Comparison of ENCODE assay signal across 1 cellular context in the genomic region with DNA sequence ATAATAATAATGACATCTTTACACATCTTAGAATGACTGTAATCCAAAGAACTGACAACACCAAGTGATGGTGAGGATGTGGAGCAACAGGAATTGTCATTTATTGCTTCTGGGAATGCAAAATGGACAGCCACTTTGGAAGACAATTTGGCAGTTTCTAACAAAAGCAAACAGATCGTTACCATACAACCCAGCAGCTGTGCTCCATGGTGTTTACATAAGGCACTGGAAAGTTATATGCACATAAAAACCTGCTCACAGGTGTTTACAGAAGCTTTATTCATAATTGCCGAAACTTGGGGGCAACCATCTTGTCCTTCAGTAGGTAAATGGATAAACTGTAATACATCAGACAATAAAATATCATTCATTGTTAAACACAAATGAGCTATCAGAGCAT.
TF ChIP-seq lines count a peak whose summit lies in the region.

No MANE protein-coding gene starts in this region.

TF ChIP-seq in HepG2, 621 proteins besides CTCF, POLR2A, EP300 and RAD21:
- TF ChIP-seq HNRNPUL1 (IDR thresholded peaks at IDR 0.05; ENCODE audit: low read depth, low read length) (no peak), BRCA1 (CRISPR knock-in tag; IDR thresholded peaks at IDR 0.05) (no peak), SOX13 (IDR thresholded peaks at IDR 0.05) (no peak), SOX13 (CRISPR knock-in tag; conservative IDR thresholded peaks at IDR 0.05 in 1 of 2, IDR thresholded peaks at IDR 0.05 in 1 of 2) (0 out of 4 replicates have a peak, but pooled peaks of 1 of the 2 experiments have one; percentile 22), KLF12 (CRISPR knock-in tag; IDR thresholded peaks at IDR 0.05; ENCODE audit: borderline replicate concordance) (no peak), FOXA3 (CRISPR knock-in tag; IDR thresholded peaks at IDR 0.05) (peak; percentile 71), ZNF615 (CRISPR knock-in tag; IDR thresholded peaks at IDR 0.05; ENCODE audit: borderline replicate concordance) (no peak), PAWR (CRISPR knock-in tag; IDR thresholded peaks at IDR 0.05; ENCODE audit: borderline replicate concordance) (no peak), ZMYM4 (CRISPR knock-in tag; IDR thresholded peaks at IDR 0.05) (peak; percentile 40; the same call in 1 of the 2 replicates), JDP2 (CRISPR knock-in tag; IDR thresholded peaks at IDR 0.05; ENCODE audit: borderline replicate concordance) (no peak), FOXA1 (IDR thresholded peaks at IDR 0.05) (peak; percentile 69; the same call in 1 of the 2 replicates), FOXA1 (CRISPR knock-in tag; IDR thresholded peaks at IDR 0.05) (peak; percentile 51; the same call in 1 of the 2 replicates), CREM (IDR thresholded peaks at IDR 0.05) (no peak), CREM (CRISPR knock-in tag; IDR thresholded peaks at IDR 0.05) (no peak), FOXP1 (IDR thresholded peaks at IDR 0.05) (no peak), FOXP1 (CRISPR knock-in tag; IDR thresholded peaks at IDR 0.05) (0 out of 2 replicates have a peak, but pooled peaks have one; percentile 14), ZNF746 (CRISPR knock-in tag; IDR thresholded peaks at IDR 0.05) (no peak), ZNF256 (CRISPR knock-in tag; conservative IDR thresholded peaks at IDR 0.05) (no peak), RBAK (CRISPR knock-in tag; IDR thresholded peaks at IDR 0.05) (no peak), BCL6 (CRISPR knock-in tag; IDR thresholded peaks at IDR 0.05) (peak; percentile 97), CHD4 (IDR thresholded peaks at IDR 0.05; ENCODE audit: borderline replicate concordance, low read length) (no peak), RORA (CRISPR knock-in tag; IDR thresholded peaks at IDR 0.05) (no peak)
- TF ChIP-seq, protein P1, sequence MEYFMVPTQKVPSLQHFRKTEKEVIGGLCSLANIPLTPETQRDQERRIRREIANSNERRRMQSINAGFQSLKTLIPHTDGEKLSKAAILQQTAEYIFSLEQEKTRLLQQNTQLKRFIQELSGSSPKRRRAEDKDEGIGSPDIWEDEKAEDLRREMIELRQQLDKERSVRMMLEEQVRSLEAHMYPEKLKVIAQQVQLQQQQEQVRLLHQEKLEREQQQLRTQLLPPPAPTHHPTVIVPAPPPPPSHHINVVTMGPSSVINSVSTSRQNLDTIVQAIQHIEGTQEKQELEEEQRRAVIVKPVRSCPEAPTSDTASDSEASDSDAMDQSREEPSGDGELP (IDR thresholded peaks at IDR 0.05; ENCODE audit: borderline replicate concordance, low read depth), result peak; percentile 73
- TF ChIP-seq, protein P2, sequence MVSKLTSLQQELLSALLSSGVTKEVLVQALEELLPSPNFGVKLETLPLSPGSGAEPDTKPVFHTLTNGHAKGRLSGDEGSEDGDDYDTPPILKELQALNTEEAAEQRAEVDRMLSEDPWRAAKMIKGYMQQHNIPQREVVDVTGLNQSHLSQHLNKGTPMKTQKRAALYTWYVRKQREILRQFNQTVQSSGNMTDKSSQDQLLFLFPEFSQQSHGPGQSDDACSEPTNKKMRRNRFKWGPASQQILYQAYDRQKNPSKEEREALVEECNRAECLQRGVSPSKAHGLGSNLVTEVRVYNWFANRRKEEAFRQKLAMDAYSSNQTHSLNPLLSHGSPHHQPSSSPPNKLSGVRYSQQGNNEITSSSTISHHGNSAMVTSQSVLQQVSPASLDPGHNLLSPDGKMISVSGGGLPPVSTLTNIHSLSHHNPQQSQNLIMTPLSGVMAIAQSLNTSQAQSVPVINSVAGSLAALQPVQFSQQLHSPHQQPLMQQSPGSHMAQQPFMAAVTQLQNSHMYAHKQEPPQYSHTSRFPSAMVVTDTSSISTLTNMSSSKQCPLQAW (CRISPR knock-in tag; IDR thresholded peaks at IDR 0.05), result no peak
- TF ChIP-seq, protein P3, sequence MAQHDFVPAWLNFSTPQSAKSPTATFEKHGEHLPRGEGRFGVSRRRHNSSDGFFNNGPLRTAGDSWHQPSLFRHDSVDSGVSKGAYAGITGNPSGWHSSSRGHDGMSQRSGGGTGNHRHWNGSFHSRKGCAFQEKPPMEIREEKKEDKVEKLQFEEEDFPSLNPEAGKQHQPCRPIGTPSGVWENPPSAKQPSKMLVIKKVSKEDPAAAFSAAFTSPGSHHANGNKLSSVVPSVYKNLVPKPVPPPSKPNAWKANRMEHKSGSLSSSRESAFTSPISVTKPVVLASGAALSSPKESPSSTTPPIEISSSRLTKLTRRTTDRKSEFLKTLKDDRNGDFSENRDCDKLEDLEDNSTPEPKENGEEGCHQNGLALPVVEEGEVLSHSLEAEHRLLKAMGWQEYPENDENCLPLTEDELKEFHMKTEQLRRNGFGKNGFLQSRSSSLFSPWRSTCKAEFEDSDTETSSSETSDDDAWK (CRISPR knock-in tag; IDR thresholded peaks at IDR 0.05), result no peak
- TF ChIP-seq, protein P4, sequence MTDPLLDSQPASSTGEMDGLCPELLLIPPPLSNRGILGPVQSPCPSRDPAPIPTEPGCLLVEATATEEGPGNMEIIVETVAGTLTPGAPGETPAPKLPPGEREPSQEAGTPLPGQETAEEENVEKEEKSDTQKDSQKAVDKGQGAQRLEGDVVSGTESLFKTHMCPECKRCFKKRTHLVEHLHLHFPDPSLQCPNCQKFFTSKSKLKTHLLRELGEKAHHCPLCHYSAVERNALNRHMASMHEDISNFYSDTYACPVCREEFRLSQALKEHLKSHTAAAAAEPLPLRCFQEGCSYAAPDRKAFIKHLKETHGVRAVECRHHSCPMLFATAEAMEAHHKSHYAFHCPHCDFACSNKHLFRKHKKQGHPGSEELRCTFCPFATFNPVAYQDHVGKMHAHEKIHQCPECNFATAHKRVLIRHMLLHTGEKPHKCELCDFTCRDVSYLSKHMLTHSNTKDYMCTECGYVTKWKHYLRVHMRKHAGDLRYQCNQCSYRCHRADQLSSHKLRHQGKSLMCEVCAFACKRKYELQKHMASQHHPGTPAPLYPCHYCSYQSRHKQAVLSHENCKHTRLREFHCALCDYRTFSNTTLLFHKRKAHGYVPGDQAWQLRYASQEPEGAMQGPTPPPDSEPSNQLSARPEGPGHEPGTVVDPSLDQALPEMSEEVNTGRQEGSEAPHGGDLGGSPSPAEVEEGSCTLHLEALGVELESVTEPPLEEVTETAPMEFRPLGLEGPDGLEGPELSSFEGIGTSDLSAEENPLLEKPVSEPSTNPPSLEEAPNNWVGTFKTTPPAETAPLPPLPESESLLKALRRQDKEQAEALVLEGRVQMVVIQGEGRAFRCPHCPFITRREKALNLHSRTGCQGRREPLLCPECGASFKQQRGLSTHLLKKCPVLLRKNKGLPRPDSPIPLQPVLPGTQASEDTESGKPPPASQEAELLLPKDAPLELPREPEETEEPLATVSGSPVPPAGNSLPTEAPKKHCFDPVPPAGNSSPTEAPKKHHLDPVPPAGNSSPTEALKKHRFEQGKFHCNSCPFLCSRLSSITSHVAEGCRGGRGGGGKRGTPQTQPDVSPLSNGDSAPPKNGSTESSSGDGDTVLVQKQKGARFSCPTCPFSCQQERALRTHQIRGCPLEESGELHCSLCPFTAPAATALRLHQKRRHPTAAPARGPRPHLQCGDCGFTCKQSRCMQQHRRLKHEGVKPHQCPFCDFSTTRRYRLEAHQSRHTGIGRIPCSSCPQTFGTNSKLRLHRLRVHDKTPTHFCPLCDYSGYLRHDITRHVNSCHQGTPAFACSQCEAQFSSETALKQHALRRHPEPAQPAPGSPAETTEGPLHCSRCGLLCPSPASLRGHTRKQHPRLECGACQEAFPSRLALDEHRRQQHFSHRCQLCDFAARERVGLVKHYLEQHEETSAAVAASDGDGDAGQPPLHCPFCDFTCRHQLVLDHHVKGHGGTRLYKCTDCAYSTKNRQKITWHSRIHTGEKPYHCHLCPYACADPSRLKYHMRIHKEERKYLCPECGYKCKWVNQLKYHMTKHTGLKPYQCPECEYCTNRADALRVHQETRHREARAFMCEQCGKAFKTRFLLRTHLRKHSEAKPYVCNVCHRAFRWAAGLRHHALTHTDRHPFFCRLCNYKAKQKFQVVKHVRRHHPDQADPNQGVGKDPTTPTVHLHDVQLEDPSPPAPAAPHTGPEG (CRISPR knock-in tag; IDR thresholded peaks at IDR 0.05), result no peak
- TF ChIP-seq, protein P5, sequence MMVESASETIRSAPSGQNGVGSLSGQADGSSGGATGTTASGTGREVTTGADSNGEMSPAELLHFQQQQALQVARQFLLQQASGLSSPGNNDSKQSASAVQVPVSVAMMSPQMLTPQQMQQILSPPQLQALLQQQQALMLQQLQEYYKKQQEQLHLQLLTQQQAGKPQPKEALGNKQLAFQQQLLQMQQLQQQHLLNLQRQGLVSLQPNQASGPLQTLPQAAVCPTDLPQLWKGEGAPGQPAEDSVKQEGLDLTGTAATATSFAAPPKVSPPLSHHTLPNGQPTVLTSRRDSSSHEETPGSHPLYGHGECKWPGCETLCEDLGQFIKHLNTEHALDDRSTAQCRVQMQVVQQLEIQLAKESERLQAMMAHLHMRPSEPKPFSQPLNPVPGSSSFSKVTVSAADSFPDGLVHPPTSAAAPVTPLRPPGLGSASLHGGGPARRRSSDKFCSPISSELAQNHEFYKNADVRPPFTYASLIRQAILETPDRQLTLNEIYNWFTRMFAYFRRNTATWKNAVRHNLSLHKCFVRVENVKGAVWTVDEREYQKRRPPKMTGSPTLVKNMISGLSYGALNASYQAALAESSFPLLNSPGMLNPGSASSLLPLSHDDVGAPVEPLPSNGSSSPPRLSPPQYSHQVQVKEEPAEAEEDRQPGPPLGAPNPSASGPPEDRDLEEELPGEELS (CRISPR knock-in tag; IDR thresholded peaks at IDR 0.05), result no peak
